In the genomic region with DNA sequence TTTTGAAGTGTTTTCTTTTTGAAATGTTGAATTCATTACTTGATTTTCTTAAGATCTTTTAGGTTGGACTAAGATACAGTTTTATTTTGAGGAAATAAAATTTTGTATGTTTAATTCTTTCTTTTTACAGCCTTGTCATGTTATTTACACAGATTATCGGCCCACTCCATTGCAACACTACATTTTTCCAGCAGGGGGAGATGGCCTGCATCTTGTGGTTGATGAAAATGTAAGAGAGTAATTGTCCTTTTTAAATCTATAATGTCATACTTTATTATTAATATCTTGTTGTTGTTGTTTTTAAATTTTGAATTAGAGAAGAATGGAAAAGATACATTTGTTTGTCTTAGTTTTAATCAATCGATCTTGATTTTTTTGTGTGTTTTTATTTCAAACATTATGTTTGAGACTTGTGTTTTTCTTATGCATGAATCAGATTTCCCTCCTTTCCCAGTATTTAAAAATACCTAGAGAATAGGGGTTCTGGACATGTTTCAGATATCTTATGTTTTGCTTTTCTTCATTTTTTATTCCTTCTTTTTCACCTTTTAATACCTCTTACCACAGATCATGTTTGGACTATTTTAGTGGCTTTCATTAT, we compare ENCODE assay signal across 8 cellular contexts. TPM values are rescaled to one million over a fixed set of nuclear protein-coding genes. Genes with fewer than 3 reads are reported as not detected.
DNase-seq lines count a peak whose midpoint lies in the region; ATAC-seq, FAIRE-seq and TF ChIP-seq lines count a peak whose summit lies in the region.

No MANE protein-coding gene starts in this region.

- no TSS peak for BruUV-seq in K562 (replicated peaks; lab: Mats Ljungman, UMichigan)

- peak; percentile 68; the same call in 2 of the 3 replicates for ATAC-seq in K562

- H3K27me3 ChIP-seq in K562 (ENCODE audit: control insufficient read depth in 2 of 2, insufficient read depth in 2 of 2, low read length in 2 of 2) = no peaks in the 10 kb centered on the region

- no peaks in the 10 kb centered on the region for H3K9me1 ChIP-seq in K562 (ENCODE audit: control insufficient read depth, insufficient read depth, low read length)

- H3K4me3 ChIP-seq in K562 = no peak overlapping the region

- DNase-seq in Caki2 (ENCODE audit: low read depth) (peak; percentile 40), HPDE6-E6E7 (ENCODE audit: extremely low spot score) (peak; percentile 14), T1000 (lab: John Stamatoyannopoulos, UW) (peak; percentile 22), K562 (ENCODE audit: extremely low read depth in 1 of 4, low spot score in 3 of 4) (peak; percentile 30 to 66 (median 42)), inferior parietal cortex (ENCODE audit: extremely low spot score) (peak; percentile 86), MV-4-11 (lab: John Stamatoyannopoulos, UW) (no peak), epidermal melanocyte (ENCODE audit: insufficient read length, low spot score) (no peak)
- peak; percentile 18 to 50 for DNase-seq in stimulated activated CD4-positive, alpha-beta T cell treated with anti-CD3 and anti-CD28 coated beads, Interleukin-1b, Interleukin-23, amount 100 ng/mL, for 1 hour (ENCODE audit: low read depth in 2 of 2)

- no peaks in the 10 kb centered on the region for H4K20me1 ChIP-seq in K562 (replicated peaks; ENCODE audit: control insufficient read depth, insufficient read depth, low read length)

- intact Hi-C loops in K562 (cut with micrococcal nuclease) = loop anchor here (5.0 kb wide), 1 partner anchor 348 kb away; no protein-coding TSS in a partner anchor

- POLR2A ChIA-PET in K562 (lab: Yijun Ruan, JAX) = no interaction called here

- peak; percentile 80 for FAIRE-seq in K562 (lab: Jason Lieb, UNC)

- TF ChIP-seq POLR2A in K562 (conservative IDR thresholded peaks at IDR 0.05) = no peak

- no peak overlapping the region for H3K4me2 ChIP-seq in K562 (ENCODE audit: insufficient read depth, low read length)

- H3K36me3 ChIP-seq in K562 (ENCODE audit: control insufficient read depth, insufficient read depth, low read length) = peaks cover 94% of the 10 kb centered on the region

- 0 out of 3 replicates have a peak, but pooled peaks cover 5% of the 10 kb centered on the region for H3K79me2 ChIP-seq in K562 (ENCODE audit: control insufficient read depth, insufficient read depth, low read length)

- H3K4me1 ChIP-seq in K562 (replicated peaks in 1 of 2; ENCODE audit: control insufficient read depth in 2 of 2, insufficient read depth in 2 of 2, low read length in 2 of 2) = no peaks in the 10 kb centered on the region

- in situ Hi-C loops in Caki2 (cut with HindIII; ENCODE audit: low pct_unique_long_range_greater_than_20kb, low sequenced_read_pairs) = no loop called here
- in situ Hi-C loops in K562 (cut with MboI) = no loop called here

- no peak for TF ChIP-seq EP300 in K562 (IDR thresholded peaks at IDR 0.05; ENCODE audit: low read length)

- TF ChIP-seq CTCF in K562 (IDR thresholded peaks at IDR 0.05 in 2 of 3, conservative IDR thresholded peaks at IDR 0.05 in 1 of 3; ENCODE audit: insufficient read depth in 2 of 3, low read depth in 1 of 3, low read length in 3 of 3) = peak; percentile 54 to 65 (median 64); a peak in 5 of 6 replicates

- H3K9me3 ChIP-seq in K562 (replicated peaks; ENCODE audit: control insufficient read depth, insufficient read depth, low read depth, low read length) = no peaks in the 10 kb centered on the region

- WGBS in K562 (ENCODE audit: insufficient coverage, low coverage, missing lambda C conversion rate) = 16% methylated on average over 2 of the region's 2 CpGs

- no peak overlapping the region for H3K27ac ChIP-seq in K562 (ENCODE audit: extremely low read depth, low read depth, low read length)

- TF ChIP-seq RAD21 in K562 (CRISPR knock-in tag; conservative IDR thresholded peaks at IDR 0.05 in 1 of 2, IDR thresholded peaks at IDR 0.05 in 1 of 2) = peak in 1 of 2 experiments; percentile 53; a peak in 3 of 4 replicates

- no peak overlapping the region for H3K9ac ChIP-seq in K562 (ENCODE audit: insufficient read depth in 1 of 2, low read depth in 2 of 2, low read length in 2 of 2)

- no peak overlapping the region for H2AFZ ChIP-seq in K562 (ENCODE audit: low read depth, low read length)

- CTCF ChIA-PET in K562 (lab: Yijun Ruan, JAX; ENCODE audit: low intra/inter-chr PET ratio) = interaction anchor here (1.6 kb wide), 1 partner anchor 348 kb away, joined by 5 read pairs; no protein-coding TSS in a partner anchor

TF ChIP-seq in K562, 482 proteins besides CTCF, POLR2A, EP300 and RAD21 (continues in another document):
- 0 out of 4 replicates have a peak, but pooled peaks have one; percentile 21 to 29 for TF ChIP-seq FOXK2 (conservative IDR thresholded peaks at IDR 0.05 in 1 of 2, IDR thresholded peaks at IDR 0.05 in 1 of 2; ENCODE audit: low read depth in 2 of 2)
- 0 out of 2 replicates have a peak, but pooled peaks have one; percentile 27 for TF ChIP-seq SMC3 (conservative IDR thresholded peaks at IDR 0.05; ENCODE audit: insufficient read depth, low read depth, low read length)
- peak; percentile 73; the same call in 1 of the 2 replicates for TF ChIP-seq ZZZ3 (IDR thresholded peaks at IDR 0.05)
- no peak for TF ChIP-seq SNIP1 (IDR thresholded peaks at IDR 0.05; ENCODE audit: low read depth)
- TF ChIP-seq, protein P1, sequence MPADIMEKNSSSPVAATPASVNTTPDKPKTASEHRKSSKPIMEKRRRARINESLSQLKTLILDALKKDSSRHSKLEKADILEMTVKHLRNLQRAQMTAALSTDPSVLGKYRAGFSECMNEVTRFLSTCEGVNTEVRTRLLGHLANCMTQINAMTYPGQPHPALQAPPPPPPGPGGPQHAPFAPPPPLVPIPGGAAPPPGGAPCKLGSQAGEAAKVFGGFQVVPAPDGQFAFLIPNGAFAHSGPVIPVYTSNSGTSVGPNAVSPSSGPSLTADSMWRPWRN (IDR thresholded peaks at IDR 0.05; ENCODE audit: low read depth) = no peak
- TF ChIP-seq FOXA3 (CRISPR knock-in tag; conservative IDR thresholded peaks at IDR 0.05 in 1 of 2, IDR thresholded peaks at IDR 0.05 in 1 of 2) = peak; percentile 47 to 68; a peak in 2 of 4 replicates

RNA-seq across cellular contexts. Expression of gene MTREX, which starts 36.7 kb away (rescaled TPM):
- total RNA-seq in Caki2 (2014; rRNA removed; shearing (Covaris generic); ENCODE audit: low replicate concordance) = 25.6 and 58.2 TPM in 2 replicates
- 49.3 and 185 TPM in 2 replicates for total RNA-seq in K562 (2011; cell fraction: chromatin; rRNA removed; ENCODE audit: low replicate concordance)
- total RNA-seq in K562 (2011; cell fraction: nucleolus; rRNA removed) = 21.7 and 31.1 TPM in 2 replicates
- total RNA-seq in K562 (2011; cell fraction: nucleoplasm; rRNA removed) = 63.9 and 65.7 TPM in 2 replicates
- total RNA-seq in K562 (2014; rRNA removed) (113 and 193 TPM in 2 replicates), K562 (2014; rRNA removed; fragmentation: Illumina TruSeq; extraction: Trizol) (177 and 192 TPM in 2 replicates), K562 (2015; rRNA removed; fragmentation: Illumina TruSeq; extraction: Trizol) (167 and 193 TPM in 2 replicates), K562 (2021) (152 and 153 TPM in 2 replicates)
- polyA plus RNA-seq in K562 (2011; rRNA removed) (72.4 and 116 TPM in 2 replicates), K562 (2014; fragmentation: Illumina TruSeq; extraction: Trizol) (125 and 129 TPM in 2 replicates), K562 (2014; fragmentation: Nextera tagmentation; extraction: Ambion mirVana) (100 to 1,000 TPM in 1 of 2 experiments, 10 to 100 TPM in 1; 52.9 to 101 TPM), K562 (2014; rRNA removed) (114 and 150 TPM in 2 replicates)
- 14.1 and 28.7 TPM in 2 replicates for polyA plus RNA-seq in K562 (2011; cell fraction: cytosol; rRNA removed)
- 25.6 and 33.2 TPM in 2 replicates for polyA plus RNA-seq in K562 (2011; cell fraction: nucleus; rRNA removed)
- polyA plus RNA-seq in K562 (2012) = 58.0 and 106 TPM in 2 replicates
- polyA minus RNA-seq in K562 (2011; rRNA and poly(A)+ RNA removed) = 271 and 298 TPM in 2 replicates
- polyA minus RNA-seq in K562 (2011; cell fraction: cytosol; rRNA and poly(A)+ RNA removed) = 97.8 and 104 TPM in 2 replicates
- polyA minus RNA-seq in K562 (2011; cell fraction: nucleus; rRNA and poly(A)+ RNA removed) = 54.3 and 85.9 TPM in 2 replicates

RNA-seq across cellular contexts. Expression of gene DHX29, which starts 37.0 kb away (rescaled TPM):
- 5.1 and 8.6 TPM in 2 replicates for total RNA-seq in Caki2 (2014; rRNA removed; shearing (Covaris generic); ENCODE audit: low replicate concordance)
- total RNA-seq in K562 (2011; cell fraction: chromatin; rRNA removed; ENCODE audit: low replicate concordance) = 9.4 and 39.9 TPM in 2 replicates
- total RNA-seq in K562 (2011; cell fraction: nucleolus; rRNA removed) = 5.0 and 6.7 TPM in 2 replicates
- total RNA-seq in K562 (2011; cell fraction: nucleoplasm; rRNA removed) = 7.9 and 8.0 TPM in 2 replicates
- total RNA-seq in K562 (2014; rRNA removed) = 25.0 and 25.6 TPM in 2 replicates
- 37.0 and 45.6 TPM in 2 replicates for total RNA-seq in K562 (2014; rRNA removed; fragmentation: Illumina TruSeq; extraction: Trizol)
- total RNA-seq in K562 (2015; rRNA removed; fragmentation: Illumina TruSeq; extraction: Trizol) = 36.7 and 42.1 TPM in 2 replicates
- total RNA-seq in K562 (2021) = 25.2 and 26.9 TPM in 2 replicates
- polyA plus RNA-seq in K562 (2011; rRNA removed) = 6.3 and 8.5 TPM in 2 replicates
- polyA plus RNA-seq in K562 (2011; cell fraction: cytosol; rRNA removed) = 1.8 and 3.4 TPM in 2 replicates
- 5.8 and 6.6 TPM in 2 replicates for polyA plus RNA-seq in K562 (2011; cell fraction: nucleus; rRNA removed)
- polyA plus RNA-seq in K562 (2012) = 15.6 and 19.2 TPM in 2 replicates
- polyA plus RNA-seq in K562 (2014; fragmentation: Illumina TruSeq; extraction: Trizol) = 28.4 and 31.0 TPM in 2 replicates
- polyA plus RNA-seq in K562 (2014; fragmentation: Nextera tagmentation; extraction: Ambion mirVana) = 10 to 100 TPM in 1 of 2 experiments, 1 to 10 TPM in 1; 7.5 to 12.6 TPM
- polyA plus RNA-seq in K562 (2014; rRNA removed) = 14.0 and 20.6 TPM in 2 replicates
- polyA minus RNA-seq in K562 (2011; rRNA and poly(A)+ RNA removed) = 12.5 and 18.7 TPM in 2 replicates
- 7.7 and 9.4 TPM in 2 replicates for polyA minus RNA-seq in K562 (2011; cell fraction: cytosol; rRNA and poly(A)+ RNA removed)
- polyA minus RNA-seq in K562 (2011; cell fraction: nucleus; rRNA and poly(A)+ RNA removed) = 5.4 and 9.0 TPM in 2 replicates

Comparison
In these comparisons a context has a peak if more than half of its experiments do, and no peak if none do; other contexts are left out.
1. DNase-seq: peak in Caki2 (single experiment), HPDE6-E6E7 (single experiment), T1000 (single experiment), K562 (4 of 4), inferior parietal cortex (single experiment) and stimulated activated CD4-positive, alpha-beta T cell treated with anti-CD3 and anti-CD28 coated beads, Interleukin-1b, Interleukin-23, amount 100 ng/mL, for 1 hour (2 of 2); none in MV-4-11 (single experiment) and epidermal melanocyte (single experiment).